8 cellular contexts compared by ENCODE assay signal in genomic region chr18:12271376-12272235, GRCh38. TPM values are rescaled to one million over a fixed set of nuclear protein-coding genes. Genes with fewer than 3 reads are reported as not detected.
DNase-seq lines count a peak whose midpoint lies in the region; ATAC-seq and TF ChIP-seq lines count a peak whose summit lies in the region.

No MANE protein-coding gene starts in this region.

- peaks cover 6% of the 10 kb centered on the region for H3K4me1 Mint-ChIP-seq in dendritic cell treated with granulocyte-macrophage colony-stimulating factor and Interleukin-4, amounts not matched to agents 40 ng/mL and 50 ng/mL, for 4 days (ENCODE audit: low read depth)

- peak overlapping the region; percentile 56 for H3K4me3 ChIP-seq in lower lobe of right lung

- peak overlapping the region; percentile 75 for H3K27ac ChIP-seq in lower lobe of right lung

- no peaks in the 10 kb centered on the region for H3K9me3 Mint-ChIP-seq in dendritic cell treated with granulocyte-macrophage colony-stimulating factor and Interleukin-4, amounts not matched to agents 40 ng/mL and 50 ng/mL, for 4 days

- no peaks in the 10 kb centered on the region for H3K36me3 ChIP-seq in lower lobe of right lung

- no peaks in the 10 kb centered on the region for H3K36me3 Mint-ChIP-seq in dendritic cell treated with granulocyte-macrophage colony-stimulating factor and Interleukin-4, amounts not matched to agents 40 ng/mL and 50 ng/mL, for 4 days (ENCODE audit: low read depth)

- intact Hi-C loops in dendritic cell treated with granulocyte-macrophage colony-stimulating factor and Interleukin-4, amounts not matched to agents 40 ng/mL and 50 ng/mL, for 4 days (cut with micrococcal nuclease) = no loop called here
- intact Hi-C loops in lower lobe of right lung (cut with DNase I) = no loop called here

- no peaks in the 10 kb centered on the region for H3K9me3 ChIP-seq in lower lobe of right lung

- no peak overlapping the region for H3K27ac Mint-ChIP-seq in dendritic cell treated with granulocyte-macrophage colony-stimulating factor and Interleukin-4, amounts not matched to agents 40 ng/mL and 50 ng/mL, for 4 days

- peak overlapping the region; percentile 72 for H3K4me3 Mint-ChIP-seq in dendritic cell treated with granulocyte-macrophage colony-stimulating factor and Interleukin-4, amounts not matched to agents 40 ng/mL and 50 ng/mL, for 4 days

- no peaks in the 10 kb centered on the region for H3K4me1 ChIP-seq in lower lobe of right lung

- peak; percentile 47 for DNase-seq in DMS153 treated with DMSO at 0.1 percent for 48 hours (lab: John Stamatoyannopoulos, UW; ENCODE audit: unreplicated experiment)
- no peak for DNase-seq in DMS153 (lab: John Stamatoyannopoulos, UW)
- DNase-seq in NCI-H2196 treated with DMSO at 0.1 percent for 48 hours (lab: John Stamatoyannopoulos, UW; ENCODE audit: unreplicated experiment) = peak; percentile 77
- peak; percentile 6 for DNase-seq in activated CD4-positive, CD25-positive, alpha-beta regulatory T cell treated with anti-CD3 and anti-CD28 coated beads, Interleukin-2, amount 50 U/mL, for 16 hours (ENCODE audit: low read depth, low spot score)
- peak; percentile 74 for DNase-seq in lower lobe of right lung
- DNase-seq in stimulated activated CD4-positive, alpha-beta T cell treated with anti-CD3 and anti-CD28 coated beads, TNF-alpha, amount 100 ng/mL, for 24 hours (ENCODE audit: low read depth in 3 of 3) = peak; percentile 18 to 66 (median 35)

- H3K27me3 Mint-ChIP-seq in dendritic cell treated with granulocyte-macrophage colony-stimulating factor and Interleukin-4, amounts not matched to agents 40 ng/mL and 50 ng/mL, for 4 days = peaks cover 23% of the 10 kb centered on the region

- H3K27me3 ChIP-seq in lower lobe of right lung (ENCODE audit: low read depth) = no peaks in the 10 kb centered on the region

- peak; percentile 63 for TF ChIP-seq CTCF in lower lobe of right lung (IDR thresholded peaks at IDR 0.05)

- ATAC-seq in HG03095 (IDR thresholded peaks at IDR 0.05; ENCODE audit: unreplicated experiment) (peak; percentile 90), lower lobe of right lung (peak; percentile 89 to 95)

RNA-seq across cellular contexts. Expression of gene CIDEA, which starts 17.4 kb away (rescaled TPM):
- not detected for total RNA-seq in lower lobe of right lung

RNA-seq across cellular contexts. Expression of gene TUBB6, which starts 36.4 kb away (rescaled TPM):
- total RNA-seq in lower lobe of right lung = 92.9 TPM
